9 cellular contexts compared by ENCODE assay signal in the genomic region with DNA sequence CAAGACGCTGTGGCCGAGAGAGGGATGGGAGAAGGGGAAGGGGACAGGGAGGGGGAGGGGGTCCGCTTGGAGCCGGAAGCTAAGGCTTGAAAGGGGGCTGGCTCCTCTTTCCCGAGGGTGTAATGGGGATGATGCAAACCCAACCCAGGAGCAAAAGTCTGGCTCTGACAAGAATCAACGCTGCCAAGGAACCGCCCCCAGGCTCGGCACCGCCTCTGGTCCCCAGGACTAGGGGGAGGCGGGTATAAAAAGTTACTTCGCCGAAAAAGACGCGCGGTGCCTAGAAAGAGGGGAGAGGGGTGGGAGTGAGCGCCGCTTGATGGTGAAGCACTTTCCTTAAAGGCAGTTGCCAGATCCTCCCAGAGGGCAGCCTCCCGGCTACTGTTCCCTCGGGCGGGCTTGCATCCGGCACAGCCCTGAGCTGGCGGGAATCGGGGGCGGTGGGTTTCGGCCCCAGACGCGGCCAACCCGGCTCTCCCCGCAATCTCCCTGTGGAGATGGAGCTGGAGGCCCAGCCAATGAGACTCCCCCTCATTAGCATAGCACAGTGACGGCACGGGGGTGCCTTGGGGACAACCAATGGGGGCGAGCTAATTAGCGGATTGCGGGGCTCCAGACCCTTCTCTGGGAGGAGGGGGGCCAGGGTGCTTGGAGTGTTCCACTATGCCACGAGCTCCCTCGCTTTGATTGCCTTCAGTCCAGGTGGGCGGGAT. TPM values are rescaled to one million over a fixed set of nuclear protein-coding genes. Genes with fewer than 3 reads are reported as not detected.
DNase-seq lines count a peak whose midpoint lies in the region; ATAC-seq and TF ChIP-seq lines count a peak whose summit lies in the region.
"Had no signal": no experiment of that assay in that cellular context is flagged by ENCODE, and none has a peak within 500 bp of the region (broad histone marks: within the 10 kb centered on the region; RNA-seq: fewer than 3 reads in every experiment).

A gene (minus strand): TSS at position 40 of the 713 bp plus-strand sequence. CDS start 131 bp downstream, outside the sequence.

- peaks cover 0 to 4% (median 0%) of the 10 kb centered on the region in 5 donors for H3K9me3 Mint-ChIP-seq in CD8-positive, alpha-beta memory T cell
- no peaks in the 10 kb centered on the region for H3K9me3 Mint-ChIP-seq in type B pancreatic cell

- no peak within 1 kb of the TSS for H3K4me3 ChIP-seq in CD8-positive, alpha-beta memory T cell (ENCODE audit: low read length)
- H3K4me3 ChIP-seq in SJSA1 (peak within 1 kb of the TSS; percentile 38), esophagus (ENCODE audit: low read depth in 1 of 2, low read length in 2 of 2) (peak within 1 kb of the TSS; percentile 32 to 44)

- ATAC-seq in HG03521 (IDR thresholded peaks at IDR 0.05; ENCODE audit: unreplicated experiment): peak; percentile 23

- no peaks in the 10 kb centered on the region for H3K36me3 ChIP-seq in CD8-positive, alpha-beta memory T cell (ENCODE audit: insufficient read depth, low read length)
- H3K36me3 ChIP-seq in SJSA1 (no peaks in the 10 kb centered on the region), esophagus (ENCODE audit: control insufficient read depth in 2 of 2, insufficient read depth in 2 of 2, low read length in 1 of 2) (no peaks in the 10 kb centered on the region)

- CTCF ChIA-PET in CD8-positive, alpha-beta memory T cell (lab: Charles Lee): no interaction called here

- no peaks in the 10 kb centered on the region for H3K36me3 Mint-ChIP-seq in CD8-positive, alpha-beta memory T cell
- H3K36me3 Mint-ChIP-seq in type B pancreatic cell: no peaks in the 10 kb centered on the region
- H3K36me3 Mint-ChIP-seq: naive B cell had no signal

- H3K27me3 Mint-ChIP-seq in CD8-positive, alpha-beta memory T cell: peaks cover 8 to 32% of the 10 kb centered on the region in 2 donors
- peaks cover 4% of the 10 kb centered on the region for H3K27me3 Mint-ChIP-seq in type B pancreatic cell

- H3K4me3 Mint-ChIP-seq in CD8-positive, alpha-beta memory T cell: peak within 1 kb of the TSS; percentile 41 to 89 (median 61)
- H3K4me3 Mint-ChIP-seq in type B pancreatic cell: peak within 1 kb of the TSS; percentile 98

- H3K4me1 Mint-ChIP-seq in CD8-positive, alpha-beta memory T cell: peaks cover 0 to 8% (median 6%) of the 10 kb centered on the region in 3 donors
- H3K4me1 Mint-ChIP-seq in type B pancreatic cell (ENCODE audit: unreplicated experiment): peaks cover 16% of the 10 kb centered on the region

- peaks cover 6% of the 10 kb centered on the region for H3K4me1 ChIP-seq in CD8-positive, alpha-beta memory T cell (ENCODE audit: insufficient read depth, low read length)
- H3K4me1 ChIP-seq in SJSA1 (replicated peaks) (peaks cover 7% of the 10 kb centered on the region; the same call in 1 of the 2 replicates), esophagus (ENCODE audit: control insufficient read depth in 2 of 2, insufficient read depth in 2 of 2, low read length in 1 of 2) (peaks cover 0 to 6% of the 10 kb centered on the region in 2 donors)

- no peaks in the 10 kb centered on the region for H3K9me3 ChIP-seq in CD8-positive, alpha-beta memory T cell (ENCODE audit: low read length)
- no peaks in the 10 kb centered on the region for H3K9me3 ChIP-seq in SJSA1 (replicated peaks)
- no peaks in the 10 kb centered on the region for H3K9me3 ChIP-seq in esophagus (ENCODE audit: control insufficient read depth in 2 of 2, insufficient read depth in 1 of 2, low read depth in 1 of 2, low read length in 1 of 2)

- 2 to 3% methylated on average over 36 to 37 of the region's 37 CpGs for WGBS in esophagus, 2 donors

- peak in 1 of 5 donors; percentile 10 for DNase-seq in CD8-positive, alpha-beta memory T cell
- DNase-seq in SJSA1 (ENCODE audit: low read depth in 1 of 2, low spot score in 2 of 2): peak; percentile 27 to 49
- DNase-seq in mesenteric fat pad (ENCODE audit: low spot score): peak; percentile 91
- DNase-seq in type B pancreatic cell (ENCODE audit: extremely low spot score, unreplicated experiment): peak; percentile 84
- DNase-seq in NAMALWA (ENCODE audit: low spot score): no peak
- DNase-seq in HPDE6-E6E7 (ENCODE audit: extremely low spot score): no peak
- DNase-seq: naive B cell had no signal

- H3K27ac ChIP-seq in CD8-positive, alpha-beta memory T cell (ENCODE audit: low read depth, low read length): no peak within 1 kb of the TSS
- H3K27ac ChIP-seq in SJSA1: no peak within 1 kb of the TSS
- peak within 1 kb of the TSS; percentile 64 to 65 for H3K27ac ChIP-seq in esophagus (ENCODE audit: low read depth in 2 of 2, low read length in 1 of 2)

- peaks cover 5% of the 10 kb centered on the region for H3K27me3 ChIP-seq in CD8-positive, alpha-beta memory T cell (ENCODE audit: insufficient read depth, low read length, poor library complexity, severe bottlenecking)
- H3K27me3 ChIP-seq in SJSA1 (replicated peaks): peaks cover 4% of the 10 kb centered on the region; the same call in 1 of the 2 replicates
- no peaks in the 10 kb centered on the region for H3K27me3 ChIP-seq in esophagus (ENCODE audit: control insufficient read depth in 1 of 2, insufficient read depth in 2 of 2, low read length in 2 of 2)

- TF ChIP-seq CTCF in type B pancreatic cell (conservative IDR thresholded peaks at IDR 0.05): no peak

- H3K27ac Mint-ChIP-seq in CD8-positive, alpha-beta memory T cell: no peak within 1 kb of the TSS
- peak within 1 kb of the TSS; percentile 80 for H3K27ac Mint-ChIP-seq in type B pancreatic cell

- POLR2A ChIA-PET in CD8-positive, alpha-beta memory T cell (lab: Charles Lee): no interaction called here

RNA-seq across cellular contexts. Expression of the gene that starts here (rescaled TPM):
- not detected for total RNA-seq in CD8-positive, alpha-beta memory T cell
- not detected for polyA plus RNA-seq in CD8-positive, alpha-beta memory T cell
- 0.05 and 0.25 TPM in 2 replicates for total RNA-seq in SJSA1 (2014; rRNA removed; shearing (Covaris generic))
- under 1 TPM; 0.22 to 0.49 TPM for polyA plus RNA-seq in esophagus
- 0.93 TPM for total RNA-seq in mesenteric fat pad
- 4.1 and 10.9 TPM in 2 replicates for total RNA-seq in type B pancreatic cell (ENCODE audit: low replicate concordance)

Comparison
In these comparisons a context has a peak if more than half of its experiments do, and no peak if none do; other contexts are left out.
1. Peak in DNase-seq and H3K4me3 ChIP-seq in SJSA1; RNA of the gene not detected or under 1 TPM.
2. Peak in DNase-seq in mesenteric fat pad; RNA of the gene not detected or under 1 TPM.
3. H3K27ac ChIP-seq: peak in esophagus (2 of 2); none in CD8-positive, alpha-beta memory T cell (single experiment) and SJSA1 (single experiment).